In genomic region chr6:147384737-147385710, GRCh38 we compare ENCODE assay signal across 10 cellular contexts.
DNase-seq lines count a peak whose midpoint lies in the region; ATAC-seq and TF ChIP-seq lines count a peak whose summit lies in the region.
"Had no signal": no experiment of that assay in that cellular context is flagged by ENCODE, and none has a peak within 500 bp of the region (broad histone marks: within the 10 kb centered on the region; RNA-seq: fewer than 3 reads in every experiment).

No MANE protein-coding gene starts in this region.

- no peak overlapping the region for H3K4me3 Mint-ChIP-seq in activated T-helper 2 cell treated with anti-CD3 and anti-CD28 coated beads, Interferon-gamma antibody, Interleukin-2, Interleukin-4, amounts not matched to agents 10 μg/mL and 5 μg/mL and 100 μg/mL, durations not matched to agents 14 hours and 24 hours and 36 hours (ENCODE audit: low read depth)
- H3K4me3 Mint-ChIP-seq in osteocyte (ENCODE audit: unreplicated experiment) (no peak overlapping the region), endothelial cell (ENCODE audit: unreplicated experiment) (no peak overlapping the region)

- DNase-seq in activated T-helper 2 cell treated with anti-CD3 and anti-CD28 coated beads, Interferon-gamma antibody, Interleukin-2, Interleukin-4, amounts not matched to agents 10 μg/mL and 5 μg/mL and 100 μg/mL, durations not matched to agents 14 hours and 24 hours and 36 hours (ENCODE audit: low spot score) = no peak
- DNase-seq in GOT3 (lab: John Stamatoyannopoulos, UW) = no peak
- DNase-seq in AML-193 (lab: John Stamatoyannopoulos, UW) = no peak
- DNase-seq in osteocyte (ENCODE audit: extremely low spot score, unreplicated experiment) = no peak
- no peak for DNase-seq in endothelial cell (ENCODE audit: low spot score)
- DNase-seq: NCI-H446 treated with DMSO at 0.1 percent for 48 hours had no signal

- H3K4me1 Mint-ChIP-seq in activated T-helper 2 cell treated with anti-CD3 and anti-CD28 coated beads, Interferon-gamma antibody, Interleukin-2, Interleukin-4, amounts not matched to agents 10 μg/mL and 5 μg/mL and 100 μg/mL, durations not matched to agents 14 hours and 24 hours and 36 hours (ENCODE audit: low read depth) = peaks cover 13% of the 10 kb centered on the region
- H3K4me1 Mint-ChIP-seq in osteocyte (ENCODE audit: unreplicated experiment) (peaks cover 3% of the 10 kb centered on the region), endothelial cell (ENCODE audit: unreplicated experiment) (no peaks in the 10 kb centered on the region)

- TF ChIP-seq CTCF in osteocyte (IDR thresholded peaks at IDR 0.05) (no peak), endothelial cell (IDR thresholded peaks at IDR 0.05; ENCODE audit: unreplicated experiment) (no peak)

- ATAC-seq in GM18867 (IDR thresholded peaks at IDR 0.05; ENCODE audit: unreplicated experiment) (peak; percentile 61), GM21390 (IDR thresholded peaks at IDR 0.05; ENCODE audit: unreplicated experiment) (peak; percentile 59), HG03039 (IDR thresholded peaks at IDR 0.05; ENCODE audit: unreplicated experiment) (peak; percentile 63)

- no peaks in the 10 kb centered on the region for H3K27me3 Mint-ChIP-seq in activated T-helper 2 cell treated with anti-CD3 and anti-CD28 coated beads, Interferon-gamma antibody, Interleukin-2, Interleukin-4, amounts not matched to agents 10 μg/mL and 5 μg/mL and 100 μg/mL, durations not matched to agents 14 hours and 24 hours and 36 hours (ENCODE audit: low read depth)
- H3K27me3 Mint-ChIP-seq in osteocyte (ENCODE audit: unreplicated experiment) (no peaks in the 10 kb centered on the region), endothelial cell (ENCODE audit: unreplicated experiment) (no peaks in the 10 kb centered on the region)
- H3K27me3 Mint-ChIP-seq: progenitor cell of endocrine pancreas had no signal

- intact Hi-C loops in activated T-helper 2 cell treated with anti-CD3 and anti-CD28 coated beads, Interferon-gamma antibody, Interleukin-2, Interleukin-4, amounts not matched to agents 10 μg/mL and 5 μg/mL and 100 μg/mL, durations not matched to agents 14 hours and 24 hours and 36 hours (cut with micrococcal nuclease) = loop anchor here (2.0 to 10.0 kb wide), 5 partner anchors 62 to 760 kb away; no protein-coding TSS in a partner anchor

- H3K9me3 Mint-ChIP-seq in activated T-helper 2 cell treated with anti-CD3 and anti-CD28 coated beads, Interferon-gamma antibody, Interleukin-2, Interleukin-4, amounts not matched to agents 10 μg/mL and 5 μg/mL and 100 μg/mL, durations not matched to agents 14 hours and 24 hours and 36 hours = no peaks in the 10 kb centered on the region
- H3K9me3 Mint-ChIP-seq in osteocyte (ENCODE audit: unreplicated experiment) = peaks cover 6% of the 10 kb centered on the region
- no peaks in the 10 kb centered on the region for H3K9me3 Mint-ChIP-seq in endothelial cell (ENCODE audit: unreplicated experiment)

- peaks cover 42% of the 10 kb centered on the region for H3K36me3 Mint-ChIP-seq in activated T-helper 2 cell treated with anti-CD3 and anti-CD28 coated beads, Interferon-gamma antibody, Interleukin-2, Interleukin-4, amounts not matched to agents 10 μg/mL and 5 μg/mL and 100 μg/mL, durations not matched to agents 14 hours and 24 hours and 36 hours (ENCODE audit: low read depth)
- H3K36me3 Mint-ChIP-seq in osteocyte (ENCODE audit: unreplicated experiment) = peaks cover 37% of the 10 kb centered on the region
- H3K36me3 Mint-ChIP-seq in endothelial cell (ENCODE audit: low read depth, unreplicated experiment) = peaks cover 10% of the 10 kb centered on the region

- peak overlapping the region; percentile 62 for H3K27ac Mint-ChIP-seq in activated T-helper 2 cell treated with anti-CD3 and anti-CD28 coated beads, Interferon-gamma antibody, Interleukin-2, Interleukin-4, amounts not matched to agents 10 μg/mL and 5 μg/mL and 100 μg/mL, durations not matched to agents 14 hours and 24 hours and 36 hours
- H3K27ac Mint-ChIP-seq in osteocyte (ENCODE audit: unreplicated experiment) = no peak overlapping the region
- no peak overlapping the region for H3K27ac Mint-ChIP-seq in endothelial cell (ENCODE audit: unreplicated experiment)
- H3K27ac Mint-ChIP-seq: progenitor cell of endocrine pancreas had no signal
